In genomic region chr7:96414931-96415292, GRCh38 we compare ENCODE assay signal across 8 cellular contexts.
A peak's percentile ranks its signal among the peaks of the same experiment; 100 is the strongest.
DNase-seq lines count a peak whose midpoint lies in the region; ATAC-seq and TF ChIP-seq lines count a peak whose summit lies in the region.

No MANE protein-coding gene starts in this region.

- TF ChIP-seq CTCF in OCI-LY1 (IDR thresholded peaks at IDR 0.05; ENCODE audit: low read length): peak; percentile 90

- H3K9me2 ChIP-seq in Karpas-422 (replicated peaks; ENCODE audit: insufficient read depth, low read length): no peaks in the 10 kb centered on the region
- no peaks in the 10 kb centered on the region for H3K9me2 ChIP-seq in OCI-LY1 (ENCODE audit: low read depth, low read length)

- ATAC-seq in GM19324 (IDR thresholded peaks at IDR 0.05; ENCODE audit: low FRiP score, unreplicated experiment): peak; percentile 66

- no peaks in the 10 kb centered on the region for H4K20me1 ChIP-seq in Karpas-422 (ENCODE audit: insufficient read depth, low read depth, low read length)
- no peaks in the 10 kb centered on the region for H4K20me1 ChIP-seq in OCI-LY1 (ENCODE audit: insufficient read depth, low read length)

- H3K27ac ChIP-seq in Karpas-422 (ENCODE audit: low read length): no peak overlapping the region
- H3K27ac ChIP-seq in OCI-LY1 (ENCODE audit: low read depth, low read length, poor library complexity, severe bottlenecking): no peak overlapping the region

- H3K36me3 ChIP-seq in Karpas-422 (ENCODE audit: insufficient read depth, low read length) (no peaks in the 10 kb centered on the region), OCI-LY1 (ENCODE audit: insufficient read depth, low read length) (no peaks in the 10 kb centered on the region)

- H3F3A ChIP-seq in OCI-LY1 (ENCODE audit: insufficient read depth, low read length): no peaks in the 10 kb centered on the region

- H3K9ac ChIP-seq in Karpas-422 (ENCODE audit: low read length) (no peak overlapping the region), OCI-LY1 (ENCODE audit: low read length) (no peak overlapping the region)

- H3K79me2 ChIP-seq in Karpas-422 (ENCODE audit: low read length) (no peaks in the 10 kb centered on the region), OCI-LY1 (ENCODE audit: insufficient read depth, low read length) (no peaks in the 10 kb centered on the region)

- H3K4me2 ChIP-seq in Karpas-422 (ENCODE audit: low read depth, low read length, poor library complexity, severe bottlenecking) (no peak overlapping the region), OCI-LY1 (ENCODE audit: low read length) (no peak overlapping the region)

- H2AFZ ChIP-seq in Karpas-422 (ENCODE audit: low read length) (no peak overlapping the region), OCI-LY1 (ENCODE audit: low read length) (no peak overlapping the region)

- H3K9me3 ChIP-seq in Karpas-422 (ENCODE audit: low read length): no peaks in the 10 kb centered on the region
- no peaks in the 10 kb centered on the region for H3K9me3 ChIP-seq in OCI-LY1 (ENCODE audit: low read length)

- H3K4me1 ChIP-seq in Karpas-422 (ENCODE audit: low read length) (peaks cover 5% of the 10 kb centered on the region; the same call in 1 of the 2 replicates), OCI-LY1 (ENCODE audit: insufficient read depth, low read length, severe bottlenecking) (no peaks in the 10 kb centered on the region)

- H3K4me3 ChIP-seq in Karpas-422 (ENCODE audit: low read length) (no peak overlapping the region), OCI-LY1 (ENCODE audit: low read depth, low read length, poor library complexity, severe bottlenecking) (no peak overlapping the region)

- DNase-seq in COLO668 (lab: John Stamatoyannopoulos, UW; ENCODE audit: unreplicated experiment) (peak; percentile 61), Karpas-422 (peak; percentile 85), anterior cingulate cortex (lab: John Stamatoyannopoulos, UW) (peak in 33 of 58 donors; percentile 0 to 33 (median 12)), inferior parietal cortex (ENCODE audit: extremely low spot score) (peak; percentile 76), T1000 (lab: John Stamatoyannopoulos, UW) (no peak)
- peak; percentile 3 to 15 (median 7) for DNase-seq in stimulated activated CD4-positive, alpha-beta T cell treated with anti-CD3 and anti-CD28 coated beads, TNF-alpha, amount 100 ng/mL, for 24 hours (ENCODE audit: low read depth in 3 of 3)

- H3K27me3 ChIP-seq in Karpas-422 (ENCODE audit: low read length): no peaks in the 10 kb centered on the region
- H3K27me3 ChIP-seq in OCI-LY1 (ENCODE audit: insufficient read depth, low read length): no peaks in the 10 kb centered on the region
